Comparison of ENCODE assay signal across 1 cellular context in the genomic region with DNA sequence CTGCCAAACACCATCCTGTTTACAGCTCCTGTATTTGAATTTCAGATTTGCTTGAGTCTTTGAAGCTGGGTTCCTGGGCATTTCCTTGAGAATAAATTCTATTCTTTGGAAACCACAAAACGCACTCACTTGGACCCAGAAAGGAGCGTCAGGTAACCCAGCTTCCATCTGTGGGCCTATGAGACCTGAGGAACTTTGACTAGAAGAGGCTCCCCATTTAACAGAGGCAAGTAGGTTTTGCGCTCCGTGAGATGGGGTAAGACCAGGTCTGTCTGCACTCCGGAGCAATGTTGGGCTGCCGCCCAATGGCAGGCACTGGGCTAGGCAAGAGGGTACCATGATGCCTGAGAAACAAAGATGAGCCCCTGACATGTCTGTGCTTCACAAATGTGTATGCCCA.
TF ChIP-seq lines count a peak whose summit lies in the region.

No MANE protein-coding gene starts in this region.

TF ChIP-seq in HepG2, 621 proteins besides CTCF, POLR2A, EP300 and RAD21:
- TF ChIP-seq, protein P1, sequence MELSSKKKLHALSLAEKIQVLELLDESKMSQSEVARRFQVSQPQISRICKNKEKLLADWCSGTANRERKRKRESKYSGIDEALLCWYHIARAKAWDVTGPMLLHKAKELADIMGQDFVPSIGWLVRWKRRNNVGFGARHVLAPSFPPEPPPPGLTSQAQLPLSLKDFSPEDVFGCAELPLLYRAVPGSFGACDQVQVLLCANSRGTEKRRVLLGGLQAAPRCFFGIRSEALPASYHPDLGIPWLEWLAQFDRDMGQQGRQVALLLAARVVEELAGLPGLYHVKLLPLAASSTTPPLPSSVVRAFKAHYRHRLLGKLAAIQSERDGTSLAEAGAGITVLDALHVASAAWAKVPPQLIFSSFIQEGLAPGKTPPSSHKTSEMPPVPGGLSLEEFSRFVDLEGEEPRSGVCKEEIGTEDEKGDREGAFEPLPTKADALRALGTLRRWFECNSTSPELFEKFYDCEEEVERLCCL (CRISPR knock-in tag; IDR thresholded peaks at IDR 0.05; ENCODE audit: borderline replicate concordance) = no peak
- TF ChIP-seq TOE1 (CRISPR knock-in tag; IDR thresholded peaks at IDR 0.05) (no peak), LCORL (IDR thresholded peaks at IDR 0.05) (no peak), LCORL (CRISPR knock-in tag; IDR thresholded peaks at IDR 0.05) (no peak), ZNF10 (CRISPR knock-in tag; IDR thresholded peaks at IDR 0.05; ENCODE audit: borderline replicate concordance, low read depth) (no peak), EED (CRISPR knock-in tag; IDR thresholded peaks at IDR 0.05) (no peak), ZNF678 (CRISPR knock-in tag; IDR thresholded peaks at IDR 0.05) (no peak), EZH2 (conservative IDR thresholded peaks at IDR 0.05; ENCODE audit: low read depth, low read length) (no peak), FOSL2 (CRISPR knock-in tag; IDR thresholded peaks at IDR 0.05) (no peak), NFRKB (IDR thresholded peaks at IDR 0.05) (no peak), ZBTB8A (CRISPR knock-in tag; IDR thresholded peaks at IDR 0.05; ENCODE audit: borderline replicate concordance, low read depth) (no peak), KDM1A (CRISPR knock-in tag; IDR thresholded peaks at IDR 0.05) (no peak), ARHGAP35 (CRISPR knock-in tag; IDR thresholded peaks at IDR 0.05; ENCODE audit: borderline replicate concordance) (no peak), DBP (CRISPR knock-in tag; IDR thresholded peaks at IDR 0.05; ENCODE audit: not compliant biosample characterization) (no peak), SKI (IDR thresholded peaks at IDR 0.05; ENCODE audit: partially characterized antibody) (no peak), MAFK (conservative IDR thresholded peaks at IDR 0.05 in 1 of 2, IDR thresholded peaks at IDR 0.05 in 1 of 2; ENCODE audit: low read length in 2 of 2) (no peak), ZNF44 (CRISPR knock-in tag; IDR thresholded peaks at IDR 0.05) (no peak)
- TF ChIP-seq, protein P2, sequence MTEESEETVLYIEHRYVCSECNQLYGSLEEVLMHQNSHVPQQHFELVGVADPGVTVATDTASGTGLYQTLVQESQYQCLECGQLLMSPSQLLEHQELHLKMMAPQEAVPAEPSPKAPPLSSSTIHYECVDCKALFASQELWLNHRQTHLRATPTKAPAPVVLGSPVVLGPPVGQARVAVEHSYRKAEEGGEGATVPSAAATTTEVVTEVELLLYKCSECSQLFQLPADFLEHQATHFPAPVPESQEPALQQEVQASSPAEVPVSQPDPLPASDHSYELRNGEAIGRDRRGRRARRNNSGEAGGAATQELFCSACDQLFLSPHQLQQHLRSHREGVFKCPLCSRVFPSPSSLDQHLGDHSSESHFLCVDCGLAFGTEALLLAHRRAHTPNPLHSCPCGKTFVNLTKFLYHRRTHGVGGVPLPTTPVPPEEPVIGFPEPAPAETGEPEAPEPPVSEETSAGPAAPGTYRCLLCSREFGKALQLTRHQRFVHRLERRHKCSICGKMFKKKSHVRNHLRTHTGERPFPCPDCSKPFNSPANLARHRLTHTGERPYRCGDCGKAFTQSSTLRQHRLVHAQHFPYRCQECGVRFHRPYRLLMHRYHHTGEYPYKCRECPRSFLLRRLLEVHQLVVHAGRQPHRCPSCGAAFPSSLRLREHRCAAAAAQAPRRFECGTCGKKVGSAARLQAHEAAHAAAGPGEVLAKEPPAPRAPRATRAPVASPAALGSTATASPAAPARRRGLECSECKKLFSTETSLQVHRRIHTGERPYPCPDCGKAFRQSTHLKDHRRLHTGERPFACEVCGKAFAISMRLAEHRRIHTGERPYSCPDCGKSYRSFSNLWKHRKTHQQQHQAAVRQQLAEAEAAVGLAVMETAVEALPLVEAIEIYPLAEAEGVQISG (CRISPR knock-in tag; IDR thresholded peaks at IDR 0.05) = no peak
- TF ChIP-seq, protein P3, sequence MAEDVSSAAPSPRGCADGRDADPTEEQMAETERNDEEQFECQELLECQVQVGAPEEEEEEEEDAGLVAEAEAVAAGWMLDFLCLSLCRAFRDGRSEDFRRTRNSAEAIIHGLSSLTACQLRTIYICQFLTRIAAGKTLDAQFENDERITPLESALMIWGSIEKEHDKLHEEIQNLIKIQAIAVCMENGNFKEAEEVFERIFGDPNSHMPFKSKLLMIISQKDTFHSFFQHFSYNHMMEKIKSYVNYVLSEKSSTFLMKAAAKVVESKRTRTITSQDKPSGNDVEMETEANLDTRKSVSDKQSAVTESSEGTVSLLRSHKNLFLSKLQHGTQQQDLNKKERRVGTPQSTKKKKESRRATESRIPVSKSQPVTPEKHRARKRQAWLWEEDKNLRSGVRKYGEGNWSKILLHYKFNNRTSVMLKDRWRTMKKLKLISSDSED (CRISPR knock-in tag; IDR thresholded peaks at IDR 0.05) = no peak
TF ChIP-seq in HepG2: peak in this region for 0.
